23 cellular contexts compared by ENCODE assay signal in genomic region chr1:162207862-162208261, GRCh38.
"Had no signal": no experiment of that assay in that cellular context is flagged by ENCODE, and none has a peak within 500 bp of the region (broad histone marks: within the 10 kb centered on the region; RNA-seq: fewer than 3 reads in every experiment).

No MANE protein-coding gene starts in this region.

- H3K9me3 ChIP-seq: heart left ventricle, neutrophil, right lobe of liver, upper lobe of right lung had no signal

- DNase-seq: activated B cell treated with CpG ODN at 0.5 μM for 24 hours; activated CD4-positive, alpha-beta T cell treated with anti-CD3 and anti-CD28 coated beads for 36 hours; activated CD4-positive, alpha-beta T cell treated with anti-CD3 and anti-CD28 coated beads, Interleukin-2, amount 50 U/mL, for 48 hours; activated naive CD4-positive, alpha-beta T cell treated with Interleukin-2 at 50 U/mL for 16 hours; activated naive CD8-positive, alpha-beta T cell treated with anti-CD3 and anti-CD28 coated beads for 36 hours; activated T-cell treated with anti-CD3 and anti-CD28 coated beads, Interleukin-2, amount 50 U/mL, for 48 hours; amniotic stem cell; cerebellar nuclear complex; cortex of kidney; midbrain; stimulated activated CD4-positive, alpha-beta T cell treated with anti-CD3 and anti-CD28 coated beads, Interleukin-15, amount 100 ng/mL, for 24 hours; stimulated activated CD4-positive, alpha-beta T cell treated with anti-CD3 and anti-CD28 coated beads, Interleukin-2, amount 100 ng/mL, for 48 hours; stimulated activated naive CD4-positive, alpha-beta T cell; T1000 had no signal

- H3K27ac Mint-ChIP-seq: activated B cell treated with CpG ODN at 0.5 μM for 24 hours; activated CD4-positive, alpha-beta T cell treated with anti-CD3 and anti-CD28 coated beads for 36 hours; activated naive CD8-positive, alpha-beta T cell treated with anti-CD3 and anti-CD28 coated beads for 36 hours; endodermal cell; T-helper 1 cell treated with Interleukin-12 subunit alpha and Interleukin-12 subunit beta and Interleukin-4 antibody, amounts not matched to agents 30 μg/mL and 1 μg/mL, for 36 hours had no signal

- H3K27me3 ChIP-seq: heart left ventricle, neutrophil, right lobe of liver, upper lobe of right lung had no signal

- H3K9ac ChIP-seq: parathyroid adenoma had no signal

- H3K4me1 Mint-ChIP-seq: activated B cell treated with CpG ODN at 0.5 μM for 24 hours; activated CD4-positive, alpha-beta T cell treated with anti-CD3 and anti-CD28 coated beads for 36 hours; activated naive CD8-positive, alpha-beta T cell treated with anti-CD3 and anti-CD28 coated beads for 36 hours had no signal

- H3K36me3 ChIP-seq: heart left ventricle, neutrophil, right lobe of liver, upper lobe of right lung had no signal

- H2AFZ ChIP-seq: parathyroid adenoma had no signal

- ATAC-seq: activated CD4-positive, alpha-beta T cell treated with anti-CD3 and anti-CD28 coated beads for 36 hours had no signal

- H3K79me2 ChIP-seq: parathyroid adenoma had no signal

- H3K36me3 Mint-ChIP-seq: activated naive CD8-positive, alpha-beta T cell treated with anti-CD3 and anti-CD28 coated beads for 36 hours had no signal

- H3K4me3 ChIP-seq: heart left ventricle, right lobe of liver, smooth muscle cell, upper lobe of right lung had no signal

- H3K4me1 ChIP-seq: parathyroid adenoma had no signal

- H3K27ac ChIP-seq: neutrophil, parathyroid adenoma had no signal

- H3K9me3 Mint-ChIP-seq: activated B cell treated with CpG ODN at 0.5 μM for 24 hours; activated naive CD8-positive, alpha-beta T cell treated with anti-CD3 and anti-CD28 coated beads for 36 hours; endodermal cell; nephron; T-helper 1 cell treated with Interleukin-12 subunit alpha and Interleukin-12 subunit beta and Interleukin-4 antibody, amounts not matched to agents 30 μg/mL and 1 μg/mL, for 36 hours had no signal

- H3K4me3 Mint-ChIP-seq: activated B cell treated with CpG ODN at 0.5 μM for 24 hours; activated CD4-positive, alpha-beta T cell treated with anti-CD3 and anti-CD28 coated beads for 36 hours; activated naive CD8-positive, alpha-beta T cell treated with anti-CD3 and anti-CD28 coated beads for 36 hours; endodermal cell; nephron; T-helper 1 cell treated with Interleukin-12 subunit alpha and Interleukin-12 subunit beta and Interleukin-4 antibody, amounts not matched to agents 30 μg/mL and 1 μg/mL, for 36 hours had no signal
